1 cellular context compared by ENCODE assay signal in genomic region chr2:183348492-183348891, GRCh38.
TF ChIP-seq lines count a peak whose summit lies in the region.

No MANE protein-coding gene starts in this region.

TF ChIP-seq in SK-N-SH, 30 proteins besides CTCF, POLR2A, EP300 and RAD21 (continued from another document):
- TF ChIP-seq CHD2 (IDR thresholded peaks at IDR 0.05; ENCODE audit: low read length, partially characterized antibody): no peak
TF ChIP-seq in SK-N-SH: peak in this region for 0.
